Comparison of ENCODE assay signal across 16 cellular contexts in genomic region chr2:71879509-71880184, GRCh38.
"Had no signal": no experiment of that assay in that cellular context is flagged by ENCODE, and none has a peak within 500 bp of the region (broad histone marks: within the 10 kb centered on the region; RNA-seq: fewer than 3 reads in every experiment).

No MANE protein-coding gene starts in this region.

- H3K27me3 ChIP-seq: neural progenitor cell, right atrium auricular region, spleen, upper lobe of left lung had no signal

- ATAC-seq: activated CD4-positive, alpha-beta T cell treated with anti-CD3 and anti-CD28 coated beads for 36 hours; activated CD8-positive, alpha-beta T cell treated with anti-CD3 and anti-CD28 coated beads for 36 hours; activated T-cell treated with anti-CD3 and anti-CD28 coated beads, Interleukin-2, amount 50 U/mL, for 72 hours; stimulated activated naive B cell treated with anti-CD40 and anti-IgM and Interleukin-4, amounts not matched to agents 10 μg/mL and 1 μg/mL and 100 μg/mL, for 72 hours had no signal

- H3K9ac ChIP-seq: neural progenitor cell, parathyroid adenoma had no signal

- DNase-seq: activated CD4-positive, alpha-beta T cell treated with anti-CD3 and anti-CD28 coated beads for 36 hours; activated CD8-positive, alpha-beta memory T cell treated with anti-CD3 and anti-CD28 coated beads, Interleukin-2, amount 50 U/mL, for 4 hours; activated CD8-positive, alpha-beta T cell treated with anti-CD3 and anti-CD28 coated beads for 36 hours; activated naive CD4-positive, alpha-beta T cell; activated T-cell treated with anti-CD3 and anti-CD28 coated beads, Interleukin-2, amount 50 U/mL, for 72 hours; aorta; left ventricle myocardium inferior; spleen; stimulated activated CD4-positive, alpha-beta T cell treated with anti-CD3 and anti-CD28 coated beads, Interleukin-2, amount 100 ng/mL, for 24 hours; stimulated activated naive B cell treated with anti-CD40 and anti-IgM and Interleukin-4, amounts not matched to agents 10 μg/mL and 1 μg/mL and 100 μg/mL, for 72 hours; T-helper 1 cell; upper lobe of left lung; WERI-Rb-1 had no signal

- H3K9me3 ChIP-seq: right atrium auricular region, upper lobe of left lung had no signal

- H2AFZ ChIP-seq: neural progenitor cell, parathyroid adenoma had no signal

- H3K4me3 ChIP-seq: left ventricle myocardium inferior, neural progenitor cell, right atrium auricular region, spleen, upper lobe of left lung had no signal

- H3K27ac ChIP-seq: left ventricle myocardium inferior, neural progenitor cell, parathyroid adenoma, right atrium auricular region, upper lobe of left lung, WERI-Rb-1 had no signal

- H3K4me2 ChIP-seq: neural progenitor cell had no signal

- H3K4me1 ChIP-seq: neural progenitor cell had no signal

- H3K36me3 ChIP-seq: left ventricle myocardium inferior, neural progenitor cell, right atrium auricular region, spleen, upper lobe of left lung, WERI-Rb-1 had no signal
